Comparison of ENCODE assay signal across 8 cellular contexts in genomic region chr1:39395357-39395831, GRCh38.
DNase-seq lines count a peak whose midpoint lies in the region; ATAC-seq, FAIRE-seq and TF ChIP-seq lines count a peak whose summit lies in the region.

No MANE protein-coding gene starts in this region.

- peak; percentile 88 for FAIRE-seq in RCC 7860 (lab: Jason Lieb, UNC)

- DNase-seq in GM04504 (ENCODE audit: low read depth), result peak; percentile 61
- peak; percentile 86 for DNase-seq in RCC 7860 (ENCODE audit: low spot score)
- peak; percentile 69 for DNase-seq in fibroblast of pulmonary artery (ENCODE audit: low read depth)
- DNase-seq in psoas muscle, result no peak
- DNase-seq in NCI-H1105 treated with DMSO at 0.1 percent for 48 hours (lab: John Stamatoyannopoulos, UW), result no peak
- no peak for DNase-seq in activated gamma-delta T cell (lab: John Stamatoyannopoulos, UW)

- intact Hi-C loops in psoas muscle (cut with DNase I), result no loop called here

- peaks cover 66% of the 10 kb centered on the region for H3K4me1 ChIP-seq in psoas muscle

- ATAC-seq in psoas muscle, result peak; percentile 44 to 61 (median 56)
- ATAC-seq in HG02798 (IDR thresholded peaks at IDR 0.05; ENCODE audit: poor library complexity, unreplicated experiment), result no peak
- ATAC-seq in GM19035 (IDR thresholded peaks at IDR 0.05; ENCODE audit: unreplicated experiment), result no peak

- TF ChIP-seq CTCF in fibroblast of pulmonary artery (IDR thresholded peaks at IDR 0.05; ENCODE audit: low read length, missing control alignments), result no peak
- TF ChIP-seq CTCF in psoas muscle (IDR thresholded peaks at IDR 0.05), result no peak

- no peaks in the 10 kb centered on the region for H3K27me3 ChIP-seq in psoas muscle (ENCODE audit: insufficient read depth in 3 of 3, low read length in 2 of 3)

- H3K4me3 ChIP-seq in fibroblast of pulmonary artery (replicated peaks; ENCODE audit: low read depth, low read length) (no peak overlapping the region), psoas muscle (no peak overlapping the region)

- H3K36me3 ChIP-seq in psoas muscle (ENCODE audit: insufficient read depth in 1 of 2, low read depth in 1 of 2), result peaks cover 2 to 3% of the 10 kb centered on the region in 2 donors

- no peaks in the 10 kb centered on the region for H3K9me3 ChIP-seq in psoas muscle

- WGBS in psoas muscle, 3 donors, result 0 to 6% (median 4%) methylated on average over 1 of the region's 1 CpG

- H3K27ac ChIP-seq in psoas muscle, result peak overlapping the region; percentile 39

Comparison
In these comparisons a context has a peak if more than half of its experiments do, and no peak if none do; other contexts are left out.
1. DNase-seq: peak in GM04504 (single experiment), RCC 7860 (single experiment) and fibroblast of pulmonary artery (single experiment); none in psoas muscle (0 of 2), NCI-H1105 treated with DMSO at 0.1 percent for 48 hours (single experiment) and activated gamma-delta T cell (single experiment).
2. ATAC-seq: peak in psoas muscle (4 of 4); none in HG02798 (single experiment) and GM19035 (single experiment).